ENCODE assay signal across 32 cellular contexts in genomic region chrX:105758784-105759183, GRCh38.
"Had no signal": no experiment of that assay in that cellular context is flagged by ENCODE, and none has a peak within 500 bp of the region (broad histone marks: within the 10 kb centered on the region; RNA-seq: fewer than 3 reads in every experiment).

No MANE protein-coding gene starts in this region.

- DNase-seq: activated CD4-positive, alpha-beta memory T cell treated with anti-CD3 and anti-CD28 coated beads, Interleukin-2, amount 10 ng/mL, durations not matched to agents 7 days and 5 days; activated CD4-positive, alpha-beta T cell treated with anti-CD3 and anti-CD28 coated beads for 1 hour; activated CD4-positive, alpha-beta T cell treated with anti-CD3 and anti-CD28 coated beads, Interleukin-2, amount 10 ng/mL, durations not matched to agents 7 days and 5 days; activated gamma-delta T cell treated with Interleukin-2 at 50 U/mL for 16 hours; activated naive CD4-positive, alpha-beta T cell treated with anti-CD3 and anti-CD28 coated beads, Interleukin-2, amount 50 U/mL, for 16 hours; activated T-cell treated with anti-CD3 and anti-CD28 coated beads, Interleukin-2, amount 50 U/mL, for 4 hours; amniotic stem cell; brain microvascular endothelial cell; caudate nucleus; cortex of kidney; gastrocnemius medialis; glutamatergic neuron; hypothalamus; immature natural killer cell; kidney; mucosa of descending colon; nucleus accumbens; pancreas; retina; stimulated activated CD4-positive, alpha-beta T cell treated with anti-CD3 and anti-CD28 coated beads, Interleukin-12 subunit alpha, Interleukin-12 subunit beta, amount 100 ng/mL, for 4 hours; stimulated activated CD4-positive, alpha-beta T cell treated with anti-CD3 and anti-CD28 coated beads, Interleukin-4, amount 100 ng/mL, for 1 hour; stimulated activated naive CD8-positive, alpha-beta T cell treated with anti-CD3 and anti-CD28 coated beads, Interleukin-15, Interleukin-2, amounts not matched to agents 100 U/mL and 50 U/mL, for 24 hours; SW 1271; T-helper 17 cell; uterus had no signal

- H3K9me3 Mint-ChIP-seq: activated CD4-positive, alpha-beta T cell treated with anti-CD3 and anti-CD28 coated beads, Interleukin-2, amount 10 ng/mL, durations not matched to agents 7 days and 5 days; type B pancreatic cell; WTC11 had no signal

- H3K36me3 ChIP-seq: brain microvascular endothelial cell, gastrocnemius medialis, pancreas, prostate gland, thoracic aorta, uterus had no signal

- H3K27ac ChIP-seq: brain microvascular endothelial cell, gastrocnemius medialis, pancreas, prostate gland, thoracic aorta, uterus had no signal

- H3K36me3 Mint-ChIP-seq: immature natural killer cell, type B pancreatic cell, WTC11 had no signal

- H3K27me3 ChIP-seq: brain microvascular endothelial cell, gastrocnemius medialis, pancreas, uterus had no signal

- H3K4me1 Mint-ChIP-seq: activated CD4-positive, alpha-beta memory T cell treated with anti-CD3 and anti-CD28 coated beads, Interleukin-2, amount 10 ng/mL, durations not matched to agents 7 days and 5 days; activated CD4-positive, alpha-beta T cell treated with anti-CD3 and anti-CD28 coated beads, Interleukin-2, amount 10 ng/mL, durations not matched to agents 7 days and 5 days; activated T-helper 17 cell treated with anti-CD3 and anti-CD28 coated beads, Interleukin-2, amount 50 U/mL, for 72 hours; immature natural killer cell; T-helper 17 cell; WTC11 had no signal

- ATAC-seq: activated T-cell treated with anti-CD3 and anti-CD28 coated beads, Interleukin-2, amount 50 U/mL, for 4 hours; activated T-helper 17 cell treated with anti-CD3 and anti-CD28 coated beads, Interleukin-2, amount 50 U/mL, for 72 hours; gastrocnemius medialis; mucosa of descending colon; pancreas; stimulated activated naive CD8-positive, alpha-beta T cell treated with anti-CD3 and anti-CD28 coated beads, Interleukin-15, Interleukin-2, amounts not matched to agents 100 U/mL and 50 U/mL, for 24 hours; T-helper 17 cell; WTC11 had no signal

- H3K27me3 Mint-ChIP-seq: activated CD4-positive, alpha-beta memory T cell treated with anti-CD3 and anti-CD28 coated beads, Interleukin-2, amount 10 ng/mL, durations not matched to agents 7 days and 5 days; activated CD4-positive, alpha-beta T cell treated with anti-CD3 and anti-CD28 coated beads, Interleukin-2, amount 10 ng/mL, durations not matched to agents 7 days and 5 days; activated T-helper 17 cell treated with anti-CD3 and anti-CD28 coated beads, Interleukin-2, amount 50 U/mL, for 72 hours; T-helper 17 cell; type B pancreatic cell had no signal

- H3K4me1 ChIP-seq: gastrocnemius medialis, pancreas, prostate gland, uterus had no signal

- H3K9me3 ChIP-seq: gastrocnemius medialis, mucosa of descending colon, pancreas, prostate gland, thoracic aorta, uterus had no signal

- H3K4me3 ChIP-seq: gastrocnemius medialis, lung, mucosa of descending colon, pancreas, prostate gland, thoracic aorta, uterus had no signal

- H3K4me3 Mint-ChIP-seq: activated CD4-positive, alpha-beta memory T cell treated with anti-CD3 and anti-CD28 coated beads, Interleukin-2, amount 10 ng/mL, durations not matched to agents 7 days and 5 days; activated CD4-positive, alpha-beta T cell treated with anti-CD3 and anti-CD28 coated beads, Interleukin-2, amount 10 ng/mL, durations not matched to agents 7 days and 5 days; activated T-cell treated with anti-CD3 and anti-CD28 coated beads, Interleukin-2, amount 50 U/mL, for 4 hours; activated T-helper 17 cell treated with anti-CD3 and anti-CD28 coated beads, Interleukin-2, amount 50 U/mL, for 72 hours; immature natural killer cell; T-helper 17 cell; type B pancreatic cell; WTC11 had no signal

- H3K27ac Mint-ChIP-seq: activated CD4-positive, alpha-beta memory T cell treated with anti-CD3 and anti-CD28 coated beads, Interleukin-2, amount 10 ng/mL, durations not matched to agents 7 days and 5 days; activated CD4-positive, alpha-beta T cell treated with anti-CD3 and anti-CD28 coated beads, Interleukin-2, amount 10 ng/mL, durations not matched to agents 7 days and 5 days; activated T-helper 17 cell treated with anti-CD3 and anti-CD28 coated beads, Interleukin-2, amount 50 U/mL, for 72 hours; immature natural killer cell; T-helper 17 cell; type B pancreatic cell; WTC11 had no signal

- FAIRE-seq: endothelial cell of umbilical vein, kidney, pancreas had no signal
